Comparison of ENCODE assay signal across 1 cellular context in the genomic region with DNA sequence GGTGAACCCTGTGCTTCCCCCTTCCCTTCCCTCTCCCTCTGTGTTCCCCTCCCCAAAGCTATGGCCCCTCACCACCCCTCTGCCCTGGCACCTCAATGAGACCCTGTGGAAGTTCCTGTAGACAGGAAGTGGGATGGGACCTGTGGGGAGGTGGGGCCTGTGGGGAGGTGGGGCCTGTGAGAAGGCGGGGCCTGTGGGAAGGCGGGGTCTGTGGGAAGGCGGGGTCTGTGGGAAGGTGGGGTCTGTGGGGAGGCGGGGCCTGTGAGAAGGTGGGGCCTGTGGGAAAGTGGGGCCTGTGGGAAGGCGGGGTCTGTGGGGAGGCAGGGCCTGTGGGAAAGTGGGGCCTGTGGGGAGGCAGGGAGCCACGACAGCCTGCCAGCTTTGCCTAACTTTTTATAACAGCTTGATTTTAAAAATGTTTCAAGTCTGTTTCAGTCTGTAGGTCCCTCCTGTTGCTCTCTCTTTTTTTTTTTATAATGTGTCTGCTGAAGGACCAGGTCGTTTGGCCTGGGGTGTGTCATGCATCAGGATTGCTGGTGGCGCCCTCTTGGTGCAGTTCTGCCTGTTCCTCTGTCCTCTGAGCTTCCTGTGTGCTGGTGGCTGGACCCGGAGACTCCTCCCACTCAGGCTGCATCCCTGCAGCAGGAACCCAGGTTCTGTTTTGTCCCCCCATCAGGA.
TF ChIP-seq lines count a peak whose summit lies in the region.

No MANE protein-coding gene starts in this region.

TF ChIP-seq in HEK293, 187 proteins besides CTCF, POLR2A, EP300 and RAD21 (continued from another document):
- TF ChIP-seq, protein P1, sequence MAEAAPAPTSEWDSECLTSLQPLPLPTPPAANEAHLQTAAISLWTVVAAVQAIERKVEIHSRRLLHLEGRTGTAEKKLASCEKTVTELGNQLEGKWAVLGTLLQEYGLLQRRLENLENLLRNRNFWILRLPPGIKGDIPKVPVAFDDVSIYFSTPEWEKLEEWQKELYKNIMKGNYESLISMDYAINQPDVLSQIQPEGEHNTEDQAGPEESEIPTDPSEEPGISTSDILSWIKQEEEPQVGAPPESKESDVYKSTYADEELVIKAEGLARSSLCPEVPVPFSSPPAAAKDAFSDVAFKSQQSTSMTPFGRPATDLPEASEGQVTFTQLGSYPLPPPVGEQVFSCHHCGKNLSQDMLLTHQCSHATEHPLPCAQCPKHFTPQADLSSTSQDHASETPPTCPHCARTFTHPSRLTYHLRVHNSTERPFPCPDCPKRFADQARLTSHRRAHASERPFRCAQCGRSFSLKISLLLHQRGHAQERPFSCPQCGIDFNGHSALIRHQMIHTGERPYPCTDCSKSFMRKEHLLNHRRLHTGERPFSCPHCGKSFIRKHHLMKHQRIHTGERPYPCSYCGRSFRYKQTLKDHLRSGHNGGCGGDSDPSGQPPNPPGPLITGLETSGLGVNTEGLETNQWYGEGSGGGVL (tag by site-specific recombination; IDR thresholded peaks at IDR 0.05), result 0 out of 2 replicates have a peak, but pooled peaks have one; percentile 19
- TF ChIP-seq ZNF423 (tag by site-specific recombination; IDR thresholded peaks at IDR 0.05) (no peak), EGR2 (tag by site-specific recombination; IDR thresholded peaks at IDR 0.05; ENCODE audit: low read depth) (no peak), BCL6B (tag by site-specific recombination; IDR thresholded peaks at IDR 0.05) (no peak), ZNF354C (tag by site-specific recombination; IDR thresholded peaks at IDR 0.05; ENCODE audit: borderline replicate concordance, low read depth) (no peak), ZNF747 (tag by site-specific recombination; IDR thresholded peaks at IDR 0.05) (no peak), ZNF19 (tag by site-specific recombination; IDR thresholded peaks at IDR 0.05; ENCODE audit: low read depth) (no peak), TRIM28 (IDR thresholded peaks at IDR 0.05; ENCODE audit: borderline replicate concordance, low read length) (no peak), ZNF155 (tag by site-specific recombination; IDR thresholded peaks at IDR 0.05) (no peak), MZF1 (tag by site-specific recombination; IDR thresholded peaks at IDR 0.05; ENCODE audit: borderline replicate concordance) (no peak), ZNF664 (tag by site-specific recombination; IDR thresholded peaks at IDR 0.05) (no peak), ZBTB17 (tag by site-specific recombination; IDR thresholded peaks at IDR 0.05) (no peak), ZNF121 (tag by site-specific recombination; IDR thresholded peaks at IDR 0.05) (no peak), HOXA7 (CRISPR knock-in tag; IDR thresholded peaks at IDR 0.05; ENCODE audit: borderline replicate concordance) (no peak), ZSCAN5A (tag by site-specific recombination; IDR thresholded peaks at IDR 0.05) (no peak), SCRT2 (tag by site-specific recombination; IDR thresholded peaks at IDR 0.05) (0 out of 2 replicates have a peak, but pooled peaks have one; percentile 21), KLF1 (tag by site-specific recombination; IDR thresholded peaks at IDR 0.05) (no peak), SALL2 (tag by site-specific recombination; IDR thresholded peaks at IDR 0.05; ENCODE audit: borderline replicate concordance) (no peak), ZNF558 (tag by site-specific recombination; IDR thresholded peaks at IDR 0.05) (no peak), ZNF174 (tag by site-specific recombination; IDR thresholded peaks at IDR 0.05) (no peak)
- TF ChIP-seq, protein P2, sequence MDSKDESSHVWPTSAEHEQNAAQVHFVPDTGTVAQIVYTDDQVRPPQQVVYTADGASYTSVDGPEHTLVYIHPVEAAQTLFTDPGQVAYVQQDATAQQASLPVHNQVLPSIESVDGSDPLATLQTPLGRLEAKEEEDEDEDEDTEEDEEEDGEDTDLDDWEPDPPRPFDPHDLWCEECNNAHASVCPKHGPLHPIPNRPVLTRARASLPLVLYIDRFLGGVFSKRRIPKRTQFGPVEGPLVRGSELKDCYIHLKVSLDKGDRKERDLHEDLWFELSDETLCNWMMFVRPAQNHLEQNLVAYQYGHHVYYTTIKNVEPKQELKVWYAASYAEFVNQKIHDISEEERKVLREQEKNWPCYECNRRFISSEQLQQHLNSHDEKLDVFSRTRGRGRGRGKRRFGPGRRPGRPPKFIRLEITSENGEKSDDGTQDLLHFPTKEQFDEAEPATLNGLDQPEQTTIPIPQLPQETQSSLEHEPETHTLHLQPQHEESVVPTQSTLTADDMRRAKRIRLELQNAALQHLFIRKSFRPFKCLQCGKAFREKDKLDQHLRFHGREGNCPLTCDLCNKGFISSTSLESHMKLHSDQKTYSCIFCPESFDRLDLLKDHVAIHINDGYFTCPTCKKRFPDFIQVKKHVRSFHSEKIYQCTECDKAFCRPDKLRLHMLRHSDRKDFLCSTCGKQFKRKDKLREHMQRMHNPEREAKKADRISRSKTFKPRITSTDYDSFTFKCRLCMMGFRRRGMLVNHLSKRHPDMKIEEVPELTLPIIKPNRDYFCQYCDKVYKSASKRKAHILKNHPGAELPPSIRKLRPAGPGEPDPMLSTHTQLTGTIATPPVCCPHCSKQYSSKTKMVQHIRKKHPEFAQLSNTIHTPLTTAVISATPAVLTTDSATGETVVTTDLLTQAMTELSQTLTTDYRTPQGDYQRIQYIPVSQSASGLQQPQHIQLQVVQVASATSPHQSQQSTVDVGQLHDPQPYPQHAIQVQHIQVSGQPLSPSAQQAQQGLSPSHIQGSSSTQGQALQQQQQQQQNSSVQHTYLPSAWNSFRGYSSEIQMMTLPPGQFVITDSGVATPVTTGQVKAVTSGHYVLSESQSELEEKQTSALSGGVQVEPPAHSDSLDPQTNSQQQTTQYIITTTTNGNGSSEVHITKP (tag by site-specific recombination; IDR thresholded peaks at IDR 0.05), result 0 out of 2 replicates have a peak, but pooled peaks have one; percentile 13
- TF ChIP-seq, protein P3, sequence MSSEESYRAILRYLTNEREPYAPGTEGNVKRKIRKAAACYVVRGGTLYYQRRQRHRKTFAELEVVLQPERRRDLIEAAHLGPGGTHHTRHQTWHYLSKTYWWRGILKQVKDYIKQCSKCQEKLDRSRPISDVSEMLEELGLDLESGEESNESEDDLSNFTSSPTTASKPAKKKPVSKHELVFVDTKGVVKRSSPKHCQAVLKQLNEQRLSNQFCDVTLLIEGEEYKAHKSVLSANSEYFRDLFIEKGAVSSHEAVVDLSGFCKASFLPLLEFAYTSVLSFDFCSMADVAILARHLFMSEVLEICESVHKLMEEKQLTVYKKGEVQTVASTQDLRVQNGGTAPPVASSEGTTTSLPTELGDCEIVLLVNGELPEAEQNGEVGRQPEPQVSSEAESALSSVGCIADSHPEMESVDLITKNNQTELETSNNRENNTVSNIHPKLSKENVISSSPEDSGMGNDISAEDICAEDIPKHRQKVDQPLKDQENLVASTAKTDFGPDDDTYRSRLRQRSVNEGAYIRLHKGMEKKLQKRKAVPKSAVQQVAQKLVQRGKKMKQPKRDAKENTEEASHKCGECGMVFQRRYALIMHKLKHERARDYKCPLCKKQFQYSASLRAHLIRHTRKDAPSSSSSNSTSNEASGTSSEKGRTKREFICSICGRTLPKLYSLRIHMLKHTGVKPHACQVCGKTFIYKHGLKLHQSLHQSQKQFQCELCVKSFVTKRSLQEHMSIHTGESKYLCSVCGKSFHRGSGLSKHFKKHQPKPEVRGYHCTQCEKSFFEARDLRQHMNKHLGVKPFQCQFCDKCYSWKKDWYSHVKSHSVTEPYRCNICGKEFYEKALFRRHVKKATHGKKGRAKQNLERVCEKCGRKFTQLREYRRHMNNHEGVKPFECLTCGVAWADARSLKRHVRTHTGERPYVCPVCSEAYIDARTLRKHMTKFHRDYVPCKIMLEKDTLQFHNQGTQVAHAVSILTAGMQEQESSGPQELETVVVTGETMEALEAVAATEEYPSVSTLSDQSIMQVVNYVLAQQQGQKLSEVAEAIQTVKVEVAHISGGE (tag by site-specific recombination; conservative IDR thresholded peaks at IDR 0.05; ENCODE audit: low read depth), result no peak
- TF ChIP-seq, protein P4, sequence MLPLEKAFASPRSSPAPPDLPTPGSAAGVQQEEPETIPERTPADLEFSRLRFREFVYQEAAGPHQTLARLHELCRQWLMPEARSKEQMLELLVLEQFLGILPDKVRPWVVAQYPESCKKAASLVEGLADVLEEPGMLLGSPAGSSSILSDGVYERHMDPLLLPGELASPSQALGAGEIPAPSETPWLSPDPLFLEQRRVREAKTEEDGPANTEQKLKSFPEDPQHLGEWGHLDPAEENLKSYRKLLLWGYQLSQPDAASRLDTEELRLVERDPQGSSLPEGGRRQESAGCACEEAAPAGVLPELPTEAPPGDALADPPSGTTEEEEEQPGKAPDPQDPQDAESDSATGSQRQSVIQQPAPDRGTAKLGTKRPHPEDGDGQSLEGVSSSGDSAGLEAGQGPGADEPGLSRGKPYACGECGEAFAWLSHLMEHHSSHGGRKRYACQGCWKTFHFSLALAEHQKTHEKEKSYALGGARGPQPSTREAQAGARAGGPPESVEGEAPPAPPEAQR (tag by site-specific recombination; IDR thresholded peaks at IDR 0.05), result no peak
- TF ChIP-seq, protein P5, sequence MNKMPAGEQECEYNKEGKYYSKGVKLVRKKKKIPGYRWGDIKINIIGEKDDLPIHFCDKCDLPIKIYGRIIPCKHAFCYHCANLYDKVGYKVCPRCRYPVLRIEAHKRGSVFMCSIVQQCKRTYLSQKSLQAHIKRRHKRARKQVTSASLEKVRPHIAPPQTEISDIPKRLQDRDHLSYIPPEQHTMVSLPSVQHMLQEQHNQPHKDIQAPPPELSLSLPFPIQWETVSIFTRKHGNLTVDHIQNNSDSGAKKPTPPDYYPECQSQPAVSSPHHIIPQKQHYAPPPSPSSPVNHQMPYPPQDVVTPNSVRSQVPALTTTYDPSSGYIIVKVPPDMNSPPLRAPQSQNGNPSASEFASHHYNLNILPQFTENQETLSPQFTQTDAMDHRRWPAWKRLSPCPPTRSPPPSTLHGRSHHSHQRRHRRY (tag by site-specific recombination; IDR thresholded peaks at IDR 0.05), result no peak
